Comparison of ENCODE assay signal across 8 cellular contexts in genomic region chr6:108113557-108114519, GRCh38. TPM values are rescaled to one million over a fixed set of nuclear protein-coding genes. Genes with fewer than 3 reads are reported as not detected.
A peak's percentile ranks its signal among the peaks of the same experiment; 100 is the strongest.
DNase-seq lines count a peak whose midpoint lies in the region; ATAC-seq, FAIRE-seq and TF ChIP-seq lines count a peak whose summit lies in the region.

No MANE protein-coding gene starts in this region.

- DNase-seq in GM19239 (ENCODE audit: insufficient read length, low spot score) (no peak), NCI-H748 (lab: John Stamatoyannopoulos, UW; ENCODE audit: unreplicated experiment) (peak; percentile 58), amniotic stem cell (lab: John Stamatoyannopoulos, UW) (peak; percentile 60), sigmoid colon (no peak)

- H3K4me3 ChIP-seq in iPS-11a (ENCODE audit: low read depth, low read length): peak overlapping the region; percentile 21
- peak overlapping the region in 2 of 4 donors; percentile 25 to 38 for H3K4me3 ChIP-seq in sigmoid colon

- no peak for TF ChIP-seq POLR2A in sigmoid colon (IDR thresholded peaks at IDR 0.05)

- no peak for TF ChIP-seq EP300 in sigmoid colon (IDR thresholded peaks at IDR 0.05)

- TF ChIP-seq CTCF in C4-2B (conservative IDR thresholded peaks at IDR 0.05) (peak; percentile 67), sigmoid colon (IDR thresholded peaks at IDR 0.05) (peak in 3 of 4 experiments; percentile 32 to 44 (median 39))

- 13 to 17% methylated on average over 39 of the region's 39 CpGs for WGBS in sigmoid colon, 2 donors

- no peak for ATAC-seq in GM21367 (IDR thresholded peaks at IDR 0.05; ENCODE audit: unreplicated experiment)
- ATAC-seq in HG03342 (IDR thresholded peaks at IDR 0.05; ENCODE audit: unreplicated experiment): no peak

- intact Hi-C loops in sigmoid colon (cut with DNase I): loop anchor here (1.0 to 10.0 kb wide), 2 partner anchors 381 to 412 kb away; no protein-coding TSS in a partner anchor

- H3K27me3 ChIP-seq in sigmoid colon: peaks cover 40 to 84% (median 49%) of the 10 kb centered on the region in 3 donors

- no peaks in the 10 kb centered on the region for H3K9me3 ChIP-seq in sigmoid colon

- peaks cover 0 to 47% (median 42%) of the 10 kb centered on the region in 4 donors for H3K4me1 ChIP-seq in sigmoid colon

- FAIRE-seq in GM19239 (lab: Jason Lieb, UNC): peak; percentile 83

- H3K36me3 ChIP-seq in sigmoid colon: no peaks in the 10 kb centered on the region

- H3K27ac ChIP-seq in C4-2B: no peak overlapping the region
- H3K27ac ChIP-seq in sigmoid colon: no peak overlapping the region

RNA-seq across cellular contexts. Expression of gene OSTM1, which starts 39.3 kb away (rescaled TPM):
- total RNA-seq in sigmoid colon: 100 to 1,000 TPM in 2 of 4 donors, 10 to 100 TPM in 2; 48.9 to 267 (median 106) TPM
- polyA plus RNA-seq in sigmoid colon: 10 to 100 TPM in 1 of 3 donors, 1 to 10 TPM in 2; 3.6 to 10.6 (median 9.5) TPM

RNA-seq across cellular contexts. Expression of gene NR2E1, which starts 52.0 kb away (rescaled TPM):
- total RNA-seq in sigmoid colon: not detected
- not detected for polyA plus RNA-seq in sigmoid colon

Comparison
In these comparisons a context has a peak if more than half of its experiments do, and no peak if none do; other contexts are left out.
1. DNase-seq: peak in NCI-H748 (single experiment) and amniotic stem cell (single experiment); none in GM19239 (single experiment) and sigmoid colon (single experiment).